Comparison of ENCODE assay signal across 9 cellular contexts in genomic region chr16:87487361-87487924, GRCh38. TPM values are rescaled to one million over a fixed set of nuclear protein-coding genes. Genes with fewer than 3 reads are reported as not detected.
DNase-seq lines count a peak whose midpoint lies in the region; ATAC-seq, FAIRE-seq and TF ChIP-seq lines count a peak whose summit lies in the region.
"Had no signal": no experiment of that assay in that cellular context is flagged by ENCODE, and none has a peak within 500 bp of the region (broad histone marks: within the 10 kb centered on the region; RNA-seq: fewer than 3 reads in every experiment).

No MANE protein-coding gene starts in this region.

- H3K9me3 ChIP-seq in Caco-2 (no peaks in the 10 kb centered on the region), right lobe of liver (no peaks in the 10 kb centered on the region)
- H3K9me3 ChIP-seq: neutrophil had no signal

- BruUV-seq in Caco-2 (replicated peaks; lab: Mats Ljungman, UMichigan), result no TSS peak

- CTCF ChIA-PET in Caco-2 (lab: Charles Lee), result interaction anchor here (0.6 kb wide), 1 partner anchor 26 kb away, joined by 3 read pairs; no protein-coding TSS in a partner anchor

- peaks cover 31% of the 10 kb centered on the region for H3K36me3 Mint-ChIP-seq in Caco-2 (ENCODE audit: insufficient read depth, unreplicated experiment)

- no peak overlapping the region for H3K27ac Mint-ChIP-seq in Caco-2 (ENCODE audit: unreplicated experiment)

- H3K36me3 ChIP-seq in Caco-2 (ENCODE audit: control insufficient read depth, insufficient read depth, low read length) (no peaks in the 10 kb centered on the region; the same call in 1 of the 2 replicates), right lobe of liver (no peaks in the 10 kb centered on the region)
- H3K36me3 ChIP-seq: neutrophil had no signal

- H3K9me3 Mint-ChIP-seq in Caco-2 (ENCODE audit: unreplicated experiment), result no peaks in the 10 kb centered on the region

- H3K4me1 ChIP-seq in Caco-2 (peaks cover 19% of the 10 kb centered on the region), right lobe of liver (peaks cover 0 to 73% (median 26%) of the 10 kb centered on the region in 4 donors)

- no peak for FAIRE-seq in GM12891 (lab: Jason Lieb, UNC)

- POLR2A ChIA-PET in Caco-2 (lab: Charles Lee), result no interaction called here

- H3K27me3 Mint-ChIP-seq in Caco-2 (ENCODE audit: insufficient read depth, unreplicated experiment), result no peaks in the 10 kb centered on the region

- H3K27ac ChIP-seq in right lobe of liver, result peak overlapping the region; percentile 20 to 62 (median 23)
- H3K27ac ChIP-seq: neutrophil had no signal

- peak overlapping the region; percentile 72 for H3K4me3 Mint-ChIP-seq in Caco-2 (ENCODE audit: unreplicated experiment)

- 17% methylated on average over 15 of the region's 24 CpGs for WGBS in right lobe of liver (ENCODE audit: insufficient coverage, low coverage, low lambda C conversion rate, missing lambda C conversion rate)

- H3K4me3 ChIP-seq in Caco-2 (ENCODE audit: low read depth, low read length) (no peak overlapping the region), cardiac fibroblast (replicated peaks in 1 of 2; ENCODE audit: low read depth in 2 of 2, low read length in 2 of 2) (no peak overlapping the region), right lobe of liver (peak overlapping the region in 2 of 3 donors; percentile 0 to 16)

- TF ChIP-seq POLR2A in right lobe of liver (IDR thresholded peaks at IDR 0.05) (peak; percentile 37), GM12891 (IDR thresholded peaks at IDR 0.05; ENCODE audit: low read depth, low read length) (no peak)

- ATAC-seq in right lobe of liver (peak; percentile 65 to 86 (median 75)), HG03520 (IDR thresholded peaks at IDR 0.05; ENCODE audit: unreplicated experiment) (no peak)

- intact Hi-C loops in Caco-2 (cut with micrococcal nuclease; ENCODE audit: unreplicated experiment), result no loop called here
- intact Hi-C loops in right lobe of liver (cut with DNase I), result no loop called here

- TF ChIP-seq CTCF in Caco-2 (IDR thresholded peaks at IDR 0.05; ENCODE audit: insufficient read depth in 1 of 2, low read depth in 1 of 2, low read length in 1 of 2, severe bottlenecking in 1 of 2, unreplicated experiment in 1 of 2), result no peak
- TF ChIP-seq CTCF in cardiac fibroblast (IDR thresholded peaks at IDR 0.05; ENCODE audit: low read depth, low read length), result no peak
- no peak for TF ChIP-seq CTCF in right lobe of liver (IDR thresholded peaks at IDR 0.05)

- peaks cover 59% of the 10 kb centered on the region for H3K4me1 Mint-ChIP-seq in Caco-2 (ENCODE audit: low read depth, unreplicated experiment)

- no peaks in the 10 kb centered on the region for H3K27me3 ChIP-seq in Caco-2 (replicated peaks; ENCODE audit: control insufficient read depth, insufficient read depth, low read length)
- H3K27me3 ChIP-seq in right lobe of liver, result no peaks in the 10 kb centered on the region

- DNase-seq in Caco-2 (peak; percentile 56 to 80), NCI-H2029 treated with DMSO at 0.1 percent for 48 hours (lab: John Stamatoyannopoulos, UW) (peak; percentile 39), cardiac fibroblast (ENCODE audit: low read depth in 2 of 2) (peak; percentile 31 to 48), right lobe of liver (peak; percentile 78 to 91 (median 86)), GM12891 (ENCODE audit: insufficient read length, low spot score) (no peak), globus pallidus (ENCODE audit: low spot score) (no peak)
- DNase-seq in NK-92 treated with Interleukin-12 subunit alpha and Interleukin-12 subunit beta, amount 100 ng/mL, for 24 hours (lab: John Stamatoyannopoulos, UW), result no peak

TF ChIP-seq in GM12891, 5 proteins besides CTCF, POLR2A, EP300 and RAD21:
- no peak for TF ChIP-seq SPI1 (IDR thresholded peaks at IDR 0.05; ENCODE audit: low read depth, low read length)
- TF ChIP-seq POLR2AphosphoS5 (IDR thresholded peaks at IDR 0.05; ENCODE audit: low read depth, low read length), result no peak
- no peak for TF ChIP-seq POU2F2 (IDR thresholded peaks at IDR 0.05; ENCODE audit: low read depth, low read length)
- TF ChIP-seq PAX5 (IDR thresholded peaks at IDR 0.05; ENCODE audit: insufficient read depth, low read length, severe bottlenecking), result no peak
- TF ChIP-seq TAF1 (IDR thresholded peaks at IDR 0.05; ENCODE audit: low read depth, low read length), result no peak

RNA-seq across cellular contexts. Expression of gene ZCCHC14, which starts 5.4 kb away (rescaled TPM):
- total RNA-seq in Caco-2 (2022) (33.1 and 34.0 TPM in 2 replicates), right lobe of liver (10 to 100 TPM; 12.6 to 26.5 (median 17.7) TPM)
- 1.5 TPM for polyA plus RNA-seq in GM12891 (2012; ENCODE audit: low read depth, missing spikeins)

Comparison
In these comparisons a context has a peak if more than half of its experiments do, and no peak if none do; other contexts are left out.
1. DNase-seq: peak in Caco-2 (2 of 2), NCI-H2029 treated with DMSO at 0.1 percent for 48 hours (single experiment), cardiac fibroblast (2 of 2) and right lobe of liver (3 of 3); none in NK-92 treated with Interleukin-12 subunit alpha and Interleukin-12 subunit beta, amount 100 ng/mL, for 24 hours (single experiment), GM12891 (single experiment) and globus pallidus (single experiment).
2. H3K4me3 ChIP-seq: peak in right lobe of liver (2 of 3); none in Caco-2 (single experiment) and cardiac fibroblast (0 of 2).